ENCODE assay signal across 12 cellular contexts in genomic region chr12:124496584-124496983, GRCh38.
DNase-seq lines count a peak whose midpoint lies in the region; TF ChIP-seq lines count a peak whose summit lies in the region.
"Had no signal": no experiment of that assay in that cellular context is flagged by ENCODE, and none has a peak within 500 bp of the region (broad histone marks: within the 10 kb centered on the region; RNA-seq: fewer than 3 reads in every experiment).

No MANE protein-coding gene starts in this region.

- H3K4me3 ChIP-seq in breast epithelium = peak overlapping the region in 1 of 3 donors; percentile 37
- H3K4me3 ChIP-seq in trophoblast cell (ENCODE audit: low read depth, low read length) = no peak overlapping the region
- H3K4me3 ChIP-seq in esophagus squamous epithelium = no peak overlapping the region
- H3K4me3 ChIP-seq: psoas muscle had no signal

- peak; percentile 50 for DNase-seq in activated CD4-positive, CD25-positive, alpha-beta regulatory T cell treated with anti-CD3 and anti-CD28 coated beads, Interleukin-2, amount 50 U/mL, for 72 hours
- DNase-seq in activated CD4-positive, CD25-positive, alpha-beta regulatory T cell (lab: John Stamatoyannopoulos, UW) = no peak
- DNase-seq in HFFc6 (peak; percentile 17), breast epithelium (ENCODE audit: low spot score in 2 of 2) (no peak), trophoblast cell (no peak), MV-4-11 (lab: John Stamatoyannopoulos, UW) (no peak), esophagus squamous epithelium (lab: John Stamatoyannopoulos, UW) (no peak)
- no peak for DNase-seq in stimulated activated naive CD4-positive, alpha-beta T cell treated with Interleukin-2 at 50 U/mL for 16 hours (lab: John Stamatoyannopoulos, UW)
- DNase-seq: Kasumi-1, NCI-H446, SW 1271 had no signal

- no peak overlapping the region for H3K14ac ChIP-seq in trophoblast cell (ENCODE audit: low read length)

- no peak overlapping the region; the same call in 1 of the 2 replicates for H3K4me3 Mint-ChIP-seq in HFFc6

- H4K8ac ChIP-seq in trophoblast cell (ENCODE audit: low read depth, low read length) = no peak overlapping the region

- H3K36me3 Mint-ChIP-seq in HFFc6 (ENCODE audit: low read depth) = no peaks in the 10 kb centered on the region; the same call in 1 of the 2 replicates

- H3K9me3 Mint-ChIP-seq in HFFc6 = no peaks in the 10 kb centered on the region; the same call in 1 of the 2 replicates

- no peak overlapping the region for H2AFZ ChIP-seq in trophoblast cell (ENCODE audit: insufficient read depth, low read length, poor library complexity)

- no peak overlapping the region for H2BK5ac ChIP-seq in trophoblast cell (ENCODE audit: low read depth, low read length, poor library complexity)

- H3K9me3 ChIP-seq in breast epithelium (no peaks in the 10 kb centered on the region), trophoblast cell (ENCODE audit: insufficient read depth, low read depth, low read length) (no peaks in the 10 kb centered on the region), esophagus squamous epithelium (no peaks in the 10 kb centered on the region)
- H3K9me3 ChIP-seq: psoas muscle had no signal

- H3K27me3 ChIP-seq in breast epithelium = no peaks in the 10 kb centered on the region
- H3K27me3 ChIP-seq in trophoblast cell (ENCODE audit: insufficient read depth, low read length) = no peaks in the 10 kb centered on the region
- H3K27me3 ChIP-seq in esophagus squamous epithelium = no peaks in the 10 kb centered on the region

- peak overlapping the region; percentile 42 for H3K4ac ChIP-seq in trophoblast cell (ENCODE audit: low read depth, low read length)

- H3K27ac ChIP-seq in breast epithelium (peak overlapping the region; percentile 80 to 82), trophoblast cell (ENCODE audit: low read depth, low read length) (no peak overlapping the region), esophagus squamous epithelium (peak overlapping the region in 2 of 4 donors; percentile 38 to 68)

- H3K4me1 ChIP-seq in breast epithelium = peaks cover 19 to 36% of the 10 kb centered on the region in 2 donors
- peaks cover 31 to 44% of the 10 kb centered on the region in 2 experiments for H3K4me1 ChIP-seq in trophoblast cell (ENCODE audit: control insufficient read depth in 1 of 2, insufficient read depth in 2 of 2, low read length in 2 of 2)
- H3K4me1 ChIP-seq in esophagus squamous epithelium = peaks cover 29 to 79% (median 45%) of the 10 kb centered on the region in 3 donors

- no peaks in the 10 kb centered on the region for H3K36me3 ChIP-seq in breast epithelium
- peaks cover 21 to 23% of the 10 kb centered on the region in 2 experiments for H3K36me3 ChIP-seq in trophoblast cell (ENCODE audit: control insufficient read depth in 1 of 2, insufficient read depth in 2 of 2, low read length in 2 of 2)
- H3K36me3 ChIP-seq in esophagus squamous epithelium = peaks cover 0 to 41% (median 11%) of the 10 kb centered on the region in 3 donors

- peaks cover 46% of the 10 kb centered on the region for H3K4me1 Mint-ChIP-seq in HFFc6 (ENCODE audit: low read depth)

- peaks cover 16% of the 10 kb centered on the region for H3K79me1 ChIP-seq in trophoblast cell (ENCODE audit: low read length)

- H4K12ac ChIP-seq in trophoblast cell (ENCODE audit: low read depth, low read length) = no peak overlapping the region

- intact Hi-C loops in breast epithelium (cut with DNase I; ENCODE audit: low total_unique reads) = no loop called here
- intact Hi-C loops in esophagus squamous epithelium (cut with DNase I) = no loop called here

- no CpG with 5 or more reads among the region's 3 CpGs for WGBS in trophoblast cell (ENCODE audit: extremely low coverage, insufficient coverage, insufficient read length)
- WGBS in esophagus squamous epithelium, 2 donors = 71% methylated on average over 1 of the region's 3 CpGs; no CpG with 5 or more reads in 1 of the 2 donors

- no peaks in the 10 kb centered on the region; the same call in 1 of the 2 replicates for H3K27me3 Mint-ChIP-seq in HFFc6 (ENCODE audit: insufficient read depth)

- H2BK120ac ChIP-seq in trophoblast cell (ENCODE audit: insufficient read depth, low read length, poor library complexity) = no peak overlapping the region

- no peak overlapping the region for H4K91ac ChIP-seq in trophoblast cell (ENCODE audit: low read depth, low read length)

- H2AK5ac ChIP-seq in trophoblast cell (ENCODE audit: low read length) = no peak overlapping the region

- no peak for TF ChIP-seq POLR2A in breast epithelium (IDR thresholded peaks at IDR 0.05)
- no peak for TF ChIP-seq POLR2A in esophagus squamous epithelium (IDR thresholded peaks at IDR 0.05)

- no peak for TF ChIP-seq CTCF in HFFc6 (IDR thresholded peaks at IDR 0.05)
- TF ChIP-seq CTCF in breast epithelium (IDR thresholded peaks at IDR 0.05) = no peak
- no peak for TF ChIP-seq CTCF in esophagus squamous epithelium (IDR thresholded peaks at IDR 0.05)

- H2BK12ac ChIP-seq in trophoblast cell (ENCODE audit: low read length) = no peak overlapping the region

- H3K79me2 ChIP-seq in trophoblast cell (ENCODE audit: control insufficient read depth, insufficient read depth, low read length, poor library complexity) = peaks cover 17% of the 10 kb centered on the region

- H3K9ac ChIP-seq in trophoblast cell (ENCODE audit: low read length) = no peak overlapping the region

- no peak overlapping the region for H3K23ac ChIP-seq in trophoblast cell (ENCODE audit: low read length)

- H3K4me2 ChIP-seq in trophoblast cell (ENCODE audit: low read length) = no peak overlapping the region

- peak overlapping the region; percentile 22 for H3K18ac ChIP-seq in trophoblast cell (ENCODE audit: low read length)

- peak overlapping the region; percentile 85 for H3K27ac Mint-ChIP-seq in HFFc6

Comparison
In these comparisons a context has a peak if more than half of its experiments do, and no peak if none do; other contexts are left out.
1. DNase-seq: peak in activated CD4-positive, CD25-positive, alpha-beta regulatory T cell treated with anti-CD3 and anti-CD28 coated beads, Interleukin-2, amount 50 U/mL, for 72 hours (single experiment) and HFFc6 (single experiment); none in activated CD4-positive, CD25-positive, alpha-beta regulatory T cell (0 of 4), breast epithelium (0 of 2), trophoblast cell (0 of 2), stimulated activated naive CD4-positive, alpha-beta T cell treated with Interleukin-2 at 50 U/mL for 16 hours (single experiment), MV-4-11 (single experiment) and esophagus squamous epithelium (single experiment).